ENCODE assay signal across 11 cellular contexts in the genomic region with DNA sequence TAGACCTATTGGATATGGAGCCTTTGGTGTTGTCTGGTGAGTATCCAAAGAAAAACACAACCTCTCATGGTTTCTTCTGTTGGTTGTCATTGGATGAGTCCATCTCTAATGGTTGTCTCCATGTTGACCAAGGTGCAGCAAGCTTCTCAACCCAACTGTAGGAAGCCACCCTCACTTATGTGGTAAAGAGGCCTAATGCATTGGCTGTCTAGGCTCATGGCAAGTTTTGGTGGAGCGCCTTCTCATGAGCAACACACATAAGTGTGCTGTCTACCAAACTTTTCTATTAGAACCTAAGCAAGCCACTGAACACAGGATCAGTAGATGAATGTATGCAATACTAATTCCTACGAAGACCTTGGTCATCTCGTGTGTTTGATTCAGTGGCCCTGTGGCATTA. TPM values are rescaled to one million over a fixed set of nuclear protein-coding genes. Genes with fewer than 3 reads are reported as not detected.
A peak's percentile ranks its signal among the peaks of the same experiment; 100 is the strongest.
DNase-seq lines count a peak whose midpoint lies in the region; ATAC-seq, FAIRE-seq and TF ChIP-seq lines count a peak whose summit lies in the region.
"Had no signal": no experiment of that assay in that cellular context is flagged by ENCODE, and none has a peak within 500 bp of the region (broad histone marks: within the 10 kb centered on the region; RNA-seq: fewer than 3 reads in every experiment).

No MANE protein-coding gene starts in this region.

- H3K36me3 Mint-ChIP-seq in astrocyte (ENCODE audit: low read depth, unreplicated experiment) (no peaks in the 10 kb centered on the region), mesothelial cell of epicardium (no peaks in the 10 kb centered on the region)

- H3K9ac ChIP-seq in astrocyte (ENCODE audit: low read length) = no peak overlapping the region

- H3K9me3 ChIP-seq in astrocyte (ENCODE audit: insufficient read depth, low read depth, low read length) = no peaks in the 10 kb centered on the region
- H3K9me3 ChIP-seq in pancreas = no peaks in the 10 kb centered on the region

- peak overlapping the region; percentile 75 for H3K4me3 ChIP-seq in BJ (ENCODE audit: low read depth, low read length)
- peak overlapping the region; percentile 70 for H3K4me3 ChIP-seq in HFF-Myc (replicated peaks; ENCODE audit: low read depth, low read length)
- H3K4me3 ChIP-seq in astrocyte (ENCODE audit: insufficient read depth, low read depth, low read length) = peak overlapping the region; percentile 79
- H3K4me3 ChIP-seq in pancreas = peak overlapping the region in 2 of 4 donors; percentile 4 to 26

- FAIRE-seq in astrocyte (lab: Jason Lieb, UNC) (no peak), pancreas (lab: Jason Lieb, UNC) (no peak)

- peaks cover 59% of the 10 kb centered on the region for H4K20me1 ChIP-seq in astrocyte (ENCODE audit: insufficient read depth, low read length)

- intact Hi-C loops in pancreas (cut with DNase I) = loop anchor here in 1 of 3 donors (10.0 kb wide), 1 partner anchor 182 kb away; no protein-coding TSS in a partner anchor

- peaks cover 28% of the 10 kb centered on the region for H3K4me1 ChIP-seq in astrocyte (ENCODE audit: insufficient read depth, low read length)
- peaks cover 9 to 44% (median 24%) of the 10 kb centered on the region in 3 donors for H3K4me1 ChIP-seq in pancreas

- H3K36me3 ChIP-seq in BJ (ENCODE audit: control insufficient read depth, insufficient read depth, low read length) = no peaks in the 10 kb centered on the region
- H3K36me3 ChIP-seq in astrocyte (ENCODE audit: insufficient read depth, low read length) = no peaks in the 10 kb centered on the region
- H3K36me3 ChIP-seq in pancreas = no peaks in the 10 kb centered on the region

- no peak overlapping the region for H3K27ac ChIP-seq in astrocyte (ENCODE audit: low read depth, low read length)
- no peak overlapping the region for H3K27ac ChIP-seq in pancreas

- H3K9me3 Mint-ChIP-seq in astrocyte (ENCODE audit: unreplicated experiment) (no peaks in the 10 kb centered on the region), mesothelial cell of epicardium (no peaks in the 10 kb centered on the region)

- CTCF ChIA-PET in BJ (lab: Yijun Ruan, JAX) = interaction anchor here (0.8 to 0.9 kb wide), 2 partner anchors 10 to 40 kb away, joined by 3 read pairs; no protein-coding TSS in a partner anchor

- H3K79me2 ChIP-seq in astrocyte (ENCODE audit: insufficient read depth, low read length) = peaks cover 65% of the 10 kb centered on the region

- TF ChIP-seq CTCF in BJ (IDR thresholded peaks at IDR 0.05; ENCODE audit: insufficient read depth, low read depth, low read length) (no peak), HFF-Myc (IDR thresholded peaks at IDR 0.05; ENCODE audit: low read depth, low read length, missing control alignments) (no peak), astrocyte (IDR thresholded peaks at IDR 0.05; ENCODE audit: insufficient read depth, low read depth, low read length) (no peak), mesothelial cell of epicardium (IDR thresholded peaks at IDR 0.05; ENCODE audit: unreplicated experiment) (no peak), pancreas (IDR thresholded peaks at IDR 0.05) (no peak)

- POLR2A ChIA-PET in BJ (lab: Charles Lee) = no interaction called here

- H3K4me1 Mint-ChIP-seq in astrocyte (ENCODE audit: low read depth, unreplicated experiment) (peaks cover 29% of the 10 kb centered on the region), mesothelial cell of epicardium (peaks cover 53% of the 10 kb centered on the region)

- WGBS in pancreas, 2 donors = 58 to 66% methylated on average over 3 of the region's 3 CpGs

- peak overlapping the region; percentile 92 for H3K4me2 ChIP-seq in astrocyte (ENCODE audit: low read length)

- no peaks in the 10 kb centered on the region for H3K27me3 ChIP-seq in BJ (ENCODE audit: control insufficient read depth, insufficient read depth, low read length)
- H3K27me3 ChIP-seq in astrocyte (ENCODE audit: insufficient read depth, low read length) = no peaks in the 10 kb centered on the region
- H3K27me3 ChIP-seq in pancreas = no peaks in the 10 kb centered on the region

- ATAC-seq in HG03571 (IDR thresholded peaks at IDR 0.05; ENCODE audit: unreplicated experiment) = no peak
- ATAC-seq in pancreas = no peak

- no peaks in the 10 kb centered on the region for H3K27me3 Mint-ChIP-seq in astrocyte (ENCODE audit: low read depth, unreplicated experiment)
- H3K27me3 Mint-ChIP-seq in mesothelial cell of epicardium (ENCODE audit: low read depth) = peaks cover 3% of the 10 kb centered on the region

- H2AFZ ChIP-seq in astrocyte (ENCODE audit: low read depth, low read length) = no peak overlapping the region

- H3K27ac Mint-ChIP-seq in astrocyte (ENCODE audit: unreplicated experiment) (peak overlapping the region; percentile 19), mesothelial cell of epicardium (no peak overlapping the region)

- H3K4me3 Mint-ChIP-seq in astrocyte (ENCODE audit: unreplicated experiment) (peak overlapping the region; percentile 90), mesothelial cell of epicardium (peak overlapping the region; percentile 90)

- DNase-seq in BJ (ENCODE audit: low read depth) (no peak), HFF-Myc (ENCODE audit: extremely low read depth, low read depth) (no peak), astrocyte (ENCODE audit: low read depth) (no peak), mesothelial cell of epicardium (ENCODE audit: low spot score in 2 of 2, unreplicated experiment in 2 of 2) (no peak), hippocampal formation (lab: John Stamatoyannopoulos, UW) (no peak), hepatic stellate cell (ENCODE audit: low spot score) (no peak), pancreas (no peak)
- DNase-seq: GOT3; NK-92 treated with Interleukin-12 subunit alpha and Interleukin-12 subunit beta, amount 100 ng/mL, for 24 hours; occipital lobe had no signal

RNA-seq across cellular contexts. Expression of a gene that starts 0.8 kb away (rescaled TPM):
- polyA plus RNA-seq in BJ (2011; rRNA removed) = 16.5 and 25.1 TPM in 2 replicates
- polyA minus RNA-seq in BJ (2011; rRNA and poly(A)+ RNA removed) = 32.6 and 54.4 TPM in 2 replicates
- total RNA-seq in astrocyte = 27.9 and 30.6 TPM in 2 replicates
- total RNA-seq in mesothelial cell of epicardium = 22.6 to 23.8 TPM (median 23.6 TPM) in 3 replicates
- 10 to 100 TPM in 5 of 6 donors, 1 to 10 TPM in 1; 9.8 to 16.7 (median 14.8) TPM for total RNA-seq in pancreas
- polyA plus RNA-seq in pancreas = 10 to 100 TPM; 11.6 to 12.2 TPM
